ENCODE assay signal across 8 cellular contexts in genomic region chr6:144265390-144265789, GRCh38. TPM values are rescaled to one million over a fixed set of nuclear protein-coding genes. Genes with fewer than 3 reads are reported as not detected.
DNase-seq lines count a peak whose midpoint lies in the region; ATAC-seq and TF ChIP-seq lines count a peak whose summit lies in the region.

No MANE protein-coding gene starts in this region.

- peaks cover 11% of the 10 kb centered on the region for H3K4me1 ChIP-seq in IMR-90 (ENCODE audit: control insufficient read depth, insufficient read depth, low read length)

- H3K27me3 ChIP-seq in IMR-90 (ENCODE audit: control insufficient read depth, insufficient read depth, low read length): no peaks in the 10 kb centered on the region

- H3K14ac ChIP-seq in IMR-90 (replicated peaks; ENCODE audit: low read depth, low read length): 0 out of 2 replicates have a peak overlapping the region, but pooled peaks have one; percentile 60

- no peak overlapping the region for H3K27ac ChIP-seq in IMR-90 (ENCODE audit: insufficient read depth, low read length)

- DNase-seq in IMR-90 (peak; percentile 61), dermis blood vessel endothelial cell (peak; percentile 89), progenitor cell of endocrine pancreas (ENCODE audit: low spot score, unreplicated experiment) (peak; percentile 15), cerebellar cortex (ENCODE audit: low spot score) (no peak), DMS 273 (lab: John Stamatoyannopoulos, UW; ENCODE audit: unreplicated experiment) (no peak), cerebellum (ENCODE audit: low spot score) (no peak)
- DNase-seq in activated CD4-positive, alpha-beta memory T cell treated with anti-CD3 and anti-CD28 coated beads, Interleukin-2, amount 10 ng/mL, durations not matched to agents 7 days and 5 days: no peak

- no peak overlapping the region for H3K4me3 ChIP-seq in IMR-90 (ENCODE audit: insufficient read depth, low read depth, low read length)

- intact Hi-C loops in IMR-90 (cut with micrococcal nuclease): no loop called here

- TF ChIP-seq CTCF in IMR-90 (conservative IDR thresholded peaks at IDR 0.05; ENCODE audit: low read depth, low read length) (no peak), progenitor cell of endocrine pancreas (IDR thresholded peaks at IDR 0.05; ENCODE audit: unreplicated experiment) (no peak)

- no peak overlapping the region for H2BK15ac ChIP-seq in IMR-90 (ENCODE audit: low read depth, low read length)

- no peak overlapping the region for H3K23ac ChIP-seq in IMR-90 (ENCODE audit: low read depth, low read length)

- no peak for TF ChIP-seq POLR2A in IMR-90 (IDR thresholded peaks at IDR 0.05; ENCODE audit: low read depth, low read length)

- H3K36me3 Mint-ChIP-seq in progenitor cell of endocrine pancreas (ENCODE audit: insufficient read depth): peaks cover 8% of the 10 kb centered on the region
- no peaks in the 10 kb centered on the region for H3K36me3 Mint-ChIP-seq in activated CD4-positive, alpha-beta memory T cell treated with anti-CD3 and anti-CD28 coated beads, Interleukin-2, amount 10 ng/mL, durations not matched to agents 7 days and 5 days (ENCODE audit: low read depth)

- H4K8ac ChIP-seq in IMR-90 (ENCODE audit: low read depth in 2 of 2, low read length in 2 of 2): peak overlapping the region; percentile 18 to 64; a peak in 1 of 4 replicates

- H4K5ac ChIP-seq in IMR-90 (ENCODE audit: low read depth, low read length): no peak overlapping the region

- H3K9me1 ChIP-seq in IMR-90 (ENCODE audit: insufficient read depth, low read length): 0 out of 2 replicates have a peak, but pooled peaks cover 8% of the 10 kb centered on the region

- H3K9me3 Mint-ChIP-seq in progenitor cell of endocrine pancreas (ENCODE audit: low read depth): peaks cover 11% of the 10 kb centered on the region
- H3K9me3 Mint-ChIP-seq in activated CD4-positive, alpha-beta memory T cell treated with anti-CD3 and anti-CD28 coated beads, Interleukin-2, amount 10 ng/mL, durations not matched to agents 7 days and 5 days: no peaks in the 10 kb centered on the region

- H3K4me3 Mint-ChIP-seq in progenitor cell of endocrine pancreas (ENCODE audit: low read depth): peak overlapping the region; percentile 32
- no peak overlapping the region for H3K4me3 Mint-ChIP-seq in activated CD4-positive, alpha-beta memory T cell treated with anti-CD3 and anti-CD28 coated beads, Interleukin-2, amount 10 ng/mL, durations not matched to agents 7 days and 5 days

- peak overlapping the region; percentile 98 for H3K27ac Mint-ChIP-seq in progenitor cell of endocrine pancreas
- no peak overlapping the region for H3K27ac Mint-ChIP-seq in activated CD4-positive, alpha-beta memory T cell treated with anti-CD3 and anti-CD28 coated beads, Interleukin-2, amount 10 ng/mL, durations not matched to agents 7 days and 5 days

- H2BK20ac ChIP-seq in IMR-90 (ENCODE audit: low read depth, low read length): no peak overlapping the region

- H2AK5ac ChIP-seq in IMR-90 (ENCODE audit: low read depth, low read length): peak overlapping the region; percentile 20; the same call in 1 of the 2 replicates

- H3K4me1 Mint-ChIP-seq in progenitor cell of endocrine pancreas (ENCODE audit: low read depth): peaks cover 34% of the 10 kb centered on the region
- H3K4me1 Mint-ChIP-seq in activated CD4-positive, alpha-beta memory T cell treated with anti-CD3 and anti-CD28 coated beads, Interleukin-2, amount 10 ng/mL, durations not matched to agents 7 days and 5 days: no peaks in the 10 kb centered on the region

- no peak overlapping the region for H2AK9ac ChIP-seq in IMR-90 (replicated peaks; ENCODE audit: low read depth, low read length, poor library complexity)

- H3K18ac ChIP-seq in IMR-90 (ENCODE audit: low read depth, low read length): peak overlapping the region; percentile 50

- H4K91ac ChIP-seq in IMR-90 (ENCODE audit: insufficient read depth, low read depth, low read length): no peak overlapping the region; the same call in 1 of the 2 replicates

- no peak overlapping the region for H2AFZ ChIP-seq in IMR-90 (replicated peaks; ENCODE audit: low read length, poor library complexity)

- dilution Hi-C loops in IMR-90 (cut with HindIII; ENCODE audit: low sequenced_read_pairs, unreplicated experiment): no loop called here

- no peak for TF ChIP-seq RAD21 in IMR-90 (IDR thresholded peaks at IDR 0.05; ENCODE audit: low read length)

- in situ Hi-C loops in IMR-90 (cut with MboI; ENCODE audit: low sequenced_read_pairs): no loop called here

- ATAC-seq in GM21423 (IDR thresholded peaks at IDR 0.05; ENCODE audit: unreplicated experiment): peak; percentile 87
- ATAC-seq in IMR-90 (ENCODE audit: low read depth): 0 out of 2 replicates have a peak, but pooled peaks have one; percentile 13

- CTCF ChIA-PET in IMR-90 (lab: Yijun Ruan, JAX): interaction anchor here (1.4 kb wide), 1 partner anchor 20 kb away, joined by 4 read pairs; the partner anchor contains the start of gene UTRN
- CTCF ChIA-PET in activated CD4-positive, alpha-beta memory T cell treated with anti-CD3 and anti-CD28 coated beads, Interleukin-2, amount 10 ng/mL, durations not matched to agents 7 days and 5 days (lab: Charles Lee): no interaction called here

- no peak overlapping the region for H3K9ac ChIP-seq in IMR-90 (ENCODE audit: low read depth, low read length)

- no CpG with 5 or more reads among the region's 5 CpGs for whole genome bisulfite sequencing in IMR-90 (ENCODE audit: extremely low coverage in 2 of 2, insufficient read length in 1 of 2), 2 experiments

- H2BK120ac ChIP-seq in IMR-90 (ENCODE audit: low read depth, low read length): peak overlapping the region; percentile 44; the same call in 1 of the 2 replicates

- no TSS peak for BruUV-seq in IMR-90 (replicated peaks; lab: Mats Ljungman, UMichigan)

- H3K79me1 ChIP-seq in IMR-90 (ENCODE audit: low read depth in 1 of 2, low read length in 2 of 2): no peaks in the 10 kb centered on the region

- H2BK5ac ChIP-seq in IMR-90 (ENCODE audit: low read depth, low read length, poor library complexity, severe bottlenecking): peak overlapping the region; percentile 90

- no peak overlapping the region for H3K56ac ChIP-seq in IMR-90 (ENCODE audit: extremely low read depth, insufficient read depth, low read length)

- H3K36me3 ChIP-seq in IMR-90 (ENCODE audit: control insufficient read depth, insufficient read depth, low read length): no peaks in the 10 kb centered on the region

- H3K4ac ChIP-seq in IMR-90 (ENCODE audit: low read depth, low read length): no peak overlapping the region

- H3K27me3 Mint-ChIP-seq in progenitor cell of endocrine pancreas: no peaks in the 10 kb centered on the region
- no peaks in the 10 kb centered on the region for H3K27me3 Mint-ChIP-seq in activated CD4-positive, alpha-beta memory T cell treated with anti-CD3 and anti-CD28 coated beads, Interleukin-2, amount 10 ng/mL, durations not matched to agents 7 days and 5 days

- H3K9me3 ChIP-seq in IMR-90 (ENCODE audit: control insufficient read depth, insufficient read depth, low read length): no peaks in the 10 kb centered on the region

- POLR2A ChIA-PET in IMR-90 (lab: Charles Lee; ENCODE audit: unreplicated experiment): no interaction called here
- POLR2A ChIA-PET in activated CD4-positive, alpha-beta memory T cell treated with anti-CD3 and anti-CD28 coated beads, Interleukin-2, amount 10 ng/mL, durations not matched to agents 7 days and 5 days (lab: Charles Lee): no interaction called here

- no peaks in the 10 kb centered on the region for H4K20me1 ChIP-seq in IMR-90 (ENCODE audit: insufficient read depth, low read length)

- peak overlapping the region; percentile 45; the same call in 1 of the 2 replicates for H3K4me2 ChIP-seq in IMR-90 (ENCODE audit: low read depth, low read length)

TF ChIP-seq in IMR-90, 13 proteins besides CTCF, POLR2A, EP300 and RAD21 (continues in another document):
- TF ChIP-seq RFX5 (IDR thresholded peaks at IDR 0.05; ENCODE audit: low read depth, low read length): no peak
- no peak for TF ChIP-seq MAFK (IDR thresholded peaks at IDR 0.05; ENCODE audit: low read depth, low read length)
- TF ChIP-seq BHLHE40 (IDR thresholded peaks at IDR 0.05; ENCODE audit: low read depth, low read length): no peak
- TF ChIP-seq CEBPB (IDR thresholded peaks at IDR 0.05; ENCODE audit: low read depth, low read length): no peak
- no peak for TF ChIP-seq FOS (IDR thresholded peaks at IDR 0.05; ENCODE audit: low read depth, low read length)
- no peak for TF ChIP-seq USF2 (IDR thresholded peaks at IDR 0.05; ENCODE audit: low read depth, low read length)
- TF ChIP-seq RCOR1 (IDR thresholded peaks at IDR 0.05; ENCODE audit: insufficient replicate concordance, low read length): no peak
- TF ChIP-seq NFE2L2 (IDR thresholded peaks at IDR 0.05; ENCODE audit: low read depth, low read length): no peak
- TF ChIP-seq CHD1 (IDR thresholded peaks at IDR 0.05; ENCODE audit: low read depth, low read length): no peak
- no peak for TF ChIP-seq ELK1 (IDR thresholded peaks at IDR 0.05; ENCODE audit: borderline replicate concordance, low read depth, low read length)
- TF ChIP-seq MXI1 (IDR thresholded peaks at IDR 0.05; ENCODE audit: borderline replicate concordance, low read depth, low read length): no peak
- TF ChIP-seq SMC3 (IDR thresholded peaks at IDR 0.05; ENCODE audit: low read depth, low read length): no peak

RNA-seq across cellular contexts. Expression of gene UTRN, which starts 19.7 kb away (rescaled TPM):
- total RNA-seq in IMR-90 (2012; rRNA removed) (83.5 and 91.4 TPM in 2 replicates), dermis blood vessel endothelial cell (719 and 803 TPM in 2 replicates), progenitor cell of endocrine pancreas (249 and 263 TPM in 2 replicates), cerebellum (53.7 TPM)
- polyA plus RNA-seq in IMR-90 (2012; rRNA removed): 17.3 and 18.7 TPM in 2 replicates
- 6.6 and 11.2 TPM in 2 replicates for polyA plus RNA-seq in IMR-90 (2012; cell fraction: cytosol; rRNA removed)
- 11.9 and 27.9 TPM in 2 replicates for polyA plus RNA-seq in IMR-90 (2012; cell fraction: nucleus; rRNA removed; ENCODE audit: low replicate concordance)
- total RNA-seq in activated CD4-positive, alpha-beta memory T cell treated with anti-CD3 and anti-CD28 coated beads, Interleukin-2, amount 10 ng/mL, durations not matched to agents 7 days and 5 days: 100 to 1,000 TPM; 140 to 146 TPM

Comparison
In these comparisons a context has a peak if more than half of its experiments do, and no peak if none do; other contexts are left out.
1. DNase-seq: peak in IMR-90 (single experiment), dermis blood vessel endothelial cell (single experiment) and progenitor cell of endocrine pancreas (single experiment); none in cerebellar cortex (single experiment), activated CD4-positive, alpha-beta memory T cell treated with anti-CD3 and anti-CD28 coated beads, Interleukin-2, amount 10 ng/mL, durations not matched to agents 7 days and 5 days (single experiment), DMS 273 (single experiment) and cerebellum (single experiment).